In the genomic region with DNA sequence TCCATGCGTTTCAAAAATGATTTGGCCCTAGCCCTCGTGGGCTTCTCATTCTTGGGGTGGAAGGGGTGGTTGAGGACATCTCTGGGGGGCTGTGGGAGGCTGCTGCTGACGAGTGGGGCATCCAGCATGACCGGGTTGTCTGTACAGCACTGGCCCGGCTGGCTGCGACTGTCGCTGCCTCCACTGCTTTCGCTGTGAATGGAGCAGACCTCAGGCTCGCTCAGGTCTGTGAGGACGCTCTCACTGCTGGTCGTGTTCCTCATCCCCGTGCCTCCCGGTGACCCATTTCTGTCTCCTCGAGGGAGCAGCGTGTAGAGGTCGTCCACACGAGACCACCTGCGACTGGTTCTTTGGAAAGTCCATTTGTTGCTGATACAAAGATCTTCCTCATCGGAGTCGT, we compare ENCODE assay signal across 24 cellular contexts.
DNase-seq lines count a peak whose midpoint lies in the region; ATAC-seq and FAIRE-seq lines count a peak whose summit lies in the region.
"Had no signal": no experiment of that assay in that cellular context is flagged by ENCODE, and none has a peak within 500 bp of the region (broad histone marks: within the 10 kb centered on the region; RNA-seq: fewer than 3 reads in every experiment).

No MANE protein-coding gene starts in this region.

- H4K8ac ChIP-seq in neuronal stem cell (ENCODE audit: low read depth, low read length): no peak overlapping the region

- no peaks in the 10 kb centered on the region for H3K36me3 ChIP-seq in neuronal stem cell (replicated peaks in 1 of 2; ENCODE audit: control insufficient read depth in 2 of 2, insufficient read depth in 2 of 2, low read length in 2 of 2)
- H3K36me3 ChIP-seq: BE2C had no signal

- H2BK5ac ChIP-seq in neuronal stem cell (ENCODE audit: low read length): peak overlapping the region; percentile 40

- FAIRE-seq in GM19239 (lab: Jason Lieb, UNC): no peak
- FAIRE-seq: A204.1, GM12891, GM18507, HTR-8/SVneo had no signal

- H3K9ac ChIP-seq in neuronal stem cell (ENCODE audit: low read depth, low read length, poor library complexity): no peak overlapping the region

- H3K79me1 ChIP-seq in neuronal stem cell (ENCODE audit: low read depth, low read length): no peaks in the 10 kb centered on the region

- no peak overlapping the region for H2BK120ac ChIP-seq in neuronal stem cell (ENCODE audit: low read depth, low read length)

- no peak overlapping the region for H3K4me3 Mint-ChIP-seq in stimulated activated naive CD8-positive, alpha-beta T cell treated with anti-CD3 and anti-CD28 coated beads, Interleukin-15, amount 100 ng/mL, for 72 hours
- H3K4me3 Mint-ChIP-seq in dendritic cell treated with granulocyte-macrophage colony-stimulating factor and Interleukin-4, amounts not matched to agents 40 ng/mL and 50 ng/mL, for 4 days: no peak overlapping the region
- H3K4me3 Mint-ChIP-seq: CD4-positive, CD25-positive, alpha-beta regulatory T cell; CD8-positive, alpha-beta memory T cell; H9; IgD-negative memory B cell had no signal

- no peak overlapping the region for H3K27ac ChIP-seq in neuronal stem cell (replicated peaks; ENCODE audit: low read length)

- peaks cover 5 to 6% of the 10 kb centered on the region in 2 donors for H3K4me1 ChIP-seq in neuronal stem cell (ENCODE audit: control insufficient read depth in 2 of 2, insufficient read depth in 1 of 2, low read depth in 1 of 2, low read length in 2 of 2)

- peaks cover 15% of the 10 kb centered on the region for H3K36me3 Mint-ChIP-seq in dendritic cell treated with granulocyte-macrophage colony-stimulating factor and Interleukin-4, amounts not matched to agents 40 ng/mL and 50 ng/mL, for 4 days (ENCODE audit: low read depth)
- H3K36me3 Mint-ChIP-seq: CD4-positive, CD25-positive, alpha-beta regulatory T cell; CD8-positive, alpha-beta memory T cell had no signal

- H3K9me3 Mint-ChIP-seq in stimulated activated naive CD8-positive, alpha-beta T cell treated with anti-CD3 and anti-CD28 coated beads, Interleukin-15, amount 100 ng/mL, for 72 hours: no peaks in the 10 kb centered on the region
- H3K9me3 Mint-ChIP-seq in dendritic cell treated with granulocyte-macrophage colony-stimulating factor and Interleukin-4, amounts not matched to agents 40 ng/mL and 50 ng/mL, for 4 days: no peaks in the 10 kb centered on the region
- H3K9me3 Mint-ChIP-seq: H9, IgD-negative memory B cell had no signal

- no peaks in the 10 kb centered on the region for H3K4me1 Mint-ChIP-seq in stimulated activated naive CD8-positive, alpha-beta T cell treated with anti-CD3 and anti-CD28 coated beads, Interleukin-15, amount 100 ng/mL, for 72 hours
- H3K4me1 Mint-ChIP-seq in dendritic cell treated with granulocyte-macrophage colony-stimulating factor and Interleukin-4, amounts not matched to agents 40 ng/mL and 50 ng/mL, for 4 days (ENCODE audit: low read depth): peaks cover 23% of the 10 kb centered on the region
- H3K4me1 Mint-ChIP-seq: CD4-positive, CD25-positive, alpha-beta regulatory T cell; CD8-positive, alpha-beta memory T cell; IgD-negative memory B cell had no signal

- H4K91ac ChIP-seq in neuronal stem cell (ENCODE audit: low read depth, low read length, poor library complexity): no peak overlapping the region

- no peaks in the 10 kb centered on the region for H3K27me3 Mint-ChIP-seq in stimulated activated naive CD8-positive, alpha-beta T cell treated with anti-CD3 and anti-CD28 coated beads, Interleukin-15, amount 100 ng/mL, for 72 hours
- no peaks in the 10 kb centered on the region for H3K27me3 Mint-ChIP-seq in dendritic cell treated with granulocyte-macrophage colony-stimulating factor and Interleukin-4, amounts not matched to agents 40 ng/mL and 50 ng/mL, for 4 days
- H3K27me3 Mint-ChIP-seq: IgD-negative memory B cell had no signal

- H3K4me3 ChIP-seq in neuronal stem cell (ENCODE audit: low read length in 2 of 2): no peak overlapping the region

- no peak overlapping the region for H3K18ac ChIP-seq in neuronal stem cell (ENCODE audit: low read length)

- peak overlapping the region; percentile 52 for H3K23ac ChIP-seq in neuronal stem cell (ENCODE audit: low read depth, low read length, poor library complexity)

- peak overlapping the region; percentile 39 for H2AK5ac ChIP-seq in neuronal stem cell (ENCODE audit: low read depth, low read length)

- no peak overlapping the region for H3K4me2 ChIP-seq in neuronal stem cell (ENCODE audit: insufficient read depth, low read length, poor library complexity, severe bottlenecking)

- peak overlapping the region in 1 of 2 donors; percentile 49 for H3K27ac Mint-ChIP-seq in stimulated activated naive CD8-positive, alpha-beta T cell treated with anti-CD3 and anti-CD28 coated beads, Interleukin-15, amount 100 ng/mL, for 72 hours
- H3K27ac Mint-ChIP-seq in dendritic cell treated with granulocyte-macrophage colony-stimulating factor and Interleukin-4, amounts not matched to agents 40 ng/mL and 50 ng/mL, for 4 days: peak overlapping the region; percentile 41
- H3K27ac Mint-ChIP-seq: CD4-positive, CD25-positive, alpha-beta regulatory T cell; CD8-positive, alpha-beta memory T cell; IgD-negative memory B cell had no signal

- no peaks in the 10 kb centered on the region for H3K27me3 ChIP-seq in neuronal stem cell (ENCODE audit: control insufficient read depth in 3 of 3, insufficient read depth in 3 of 3, low read depth in 1 of 3, low read length in 3 of 3)
- H3K27me3 ChIP-seq: BE2C had no signal

- no peaks in the 10 kb centered on the region for H3K9me3 ChIP-seq in neuronal stem cell (replicated peaks in 1 of 2; ENCODE audit: control insufficient read depth in 2 of 2, insufficient read depth in 1 of 2, low read depth in 1 of 2, low read length in 2 of 2)
- H3K9me3 ChIP-seq: BE2C had no signal

- H2BK15ac ChIP-seq in neuronal stem cell (ENCODE audit: low read length): no peak overlapping the region

- peak overlapping the region; percentile 75 for H3K14ac ChIP-seq in neuronal stem cell (ENCODE audit: low read length)

- H2BK12ac ChIP-seq in neuronal stem cell (ENCODE audit: low read length): no peak overlapping the region

- WGBS in neuronal stem cell (ENCODE audit: extremely low coverage in 2 of 2, insufficient read length in 2 of 2, insufficient replicate concordance in 1 of 2), 2 donors: no CpG with 5 or more reads among the region's 20 CpGs

- peak; percentile 15 for ATAC-seq in stimulated activated naive CD8-positive, alpha-beta T cell treated with anti-CD3 and anti-CD28 coated beads, Interleukin-15, amount 100 ng/mL, for 72 hours
- ATAC-seq in stimulated activated naive CD8-positive, alpha-beta T cell treated with anti-CD3 and anti-CD28 coated beads, Interleukin-15, Interleukin-2, amounts not matched to agents 100 U/mL and 50 U/mL, for 24 hours: no peak

- H3K4ac ChIP-seq in neuronal stem cell (ENCODE audit: low read length): no peak overlapping the region

- H2AFZ ChIP-seq in neuronal stem cell (ENCODE audit: low read length): no peak overlapping the region

- intact Hi-C loops in dendritic cell treated with granulocyte-macrophage colony-stimulating factor and Interleukin-4, amounts not matched to agents 40 ng/mL and 50 ng/mL, for 4 days (cut with micrococcal nuclease): no loop called here

- no peak for DNase-seq in stimulated activated naive CD8-positive, alpha-beta T cell treated with anti-CD3 and anti-CD28 coated beads, Interleukin-15, amount 100 ng/mL, for 72 hours
- DNase-seq in stimulated activated naive CD8-positive, alpha-beta T cell treated with anti-CD3 and anti-CD28 coated beads, Interleukin-15, Interleukin-2, amounts not matched to agents 100 U/mL and 50 U/mL, for 24 hours: no peak
- DNase-seq in neuronal stem cell (ENCODE audit: low spot score) (no peak), GF-D8 (lab: John Stamatoyannopoulos, UW) (no peak), GM19239 (ENCODE audit: insufficient read length, low spot score) (no peak)
- no peak for DNase-seq in stimulated activated CD4-positive, alpha-beta T cell treated with anti-CD3 and anti-CD28 coated beads, Interleukin-4, amount 100 ng/mL, for 4 hours
- DNase-seq: ACHN; BE2C; C1 segment of cervical spinal cord; CD4-positive, CD25-positive, alpha-beta regulatory T cell; CD8-positive, alpha-beta memory T cell; COR-L47; DMS 273 treated with DMSO at 0.1 percent for 48 hours; DMS53; DND-41; EL; GOT3; H9 had no signal
